ENCODE assay signal across 8 cellular contexts in the genomic region with DNA sequence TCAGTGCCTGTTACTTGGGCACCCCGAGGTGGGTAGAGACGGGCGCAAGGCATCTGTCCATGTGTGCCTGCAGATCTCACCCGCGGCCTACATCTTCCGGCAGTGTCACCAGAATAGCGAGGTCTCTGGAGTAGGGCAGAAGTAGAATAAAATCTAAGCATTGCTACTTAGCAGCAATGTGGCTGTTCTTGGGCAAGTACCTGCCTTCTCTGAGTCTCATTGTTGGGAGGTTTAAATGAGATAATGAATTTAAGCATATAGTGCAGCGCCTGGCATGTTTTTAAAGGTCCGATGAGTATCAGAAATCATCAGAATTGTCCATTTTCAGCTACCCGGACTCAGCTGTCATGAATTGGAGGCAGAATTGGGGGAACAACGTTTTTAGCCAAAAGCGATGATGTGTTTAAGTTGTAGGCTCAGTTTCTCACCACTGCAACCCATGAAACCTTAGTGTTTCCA. TPM values are rescaled to one million over a fixed set of nuclear protein-coding genes. Genes with fewer than 3 reads are reported as not detected.
DNase-seq lines count a peak whose midpoint lies in the region; ATAC-seq lines count a peak whose summit lies in the region.

No MANE protein-coding gene starts in this region.

- H3K36me3 Mint-ChIP-seq in activated naive CD8-positive, alpha-beta T cell treated with anti-CD3 and anti-CD28 coated beads for 36 hours, result peaks cover 5% of the 10 kb centered on the region

- no peaks in the 10 kb centered on the region for H3K9me3 Mint-ChIP-seq in activated naive CD8-positive, alpha-beta T cell treated with anti-CD3 and anti-CD28 coated beads for 36 hours

- H3K27ac ChIP-seq in ACC112 (ENCODE audit: low read depth, low read length) (peak overlapping the region; percentile 57; the same call in 1 of the 2 replicates), GM23248 (peak overlapping the region; percentile 72), layer of hippocampus (ENCODE audit: low read depth, low read length) (peak overlapping the region; percentile 75), temporal lobe (ENCODE audit: low read depth, low read length) (peak overlapping the region; percentile 70)

- H3K79me2 ChIP-seq in ACC112 (ENCODE audit: control insufficient read depth, insufficient read depth, low read length, unreplicated experiment) (peaks cover 12% of the 10 kb centered on the region), GM23248 (ENCODE audit: insufficient read depth) (peaks cover 45% of the 10 kb centered on the region)

- H3K4me2 ChIP-seq in GM23248 (ENCODE audit: unreplicated experiment), result peak overlapping the region; percentile 95

- H3K27ac Mint-ChIP-seq in activated naive CD8-positive, alpha-beta T cell treated with anti-CD3 and anti-CD28 coated beads for 36 hours, result peak overlapping the region; percentile 94

- H3K27me3 ChIP-seq in ACC112 (ENCODE audit: insufficient read depth, low read length) (no peaks in the 10 kb centered on the region), GM23248 (replicated peaks; ENCODE audit: insufficient read depth) (no peaks in the 10 kb centered on the region), layer of hippocampus (ENCODE audit: control insufficient read depth, insufficient read depth, low read length) (no peaks in the 10 kb centered on the region)

- WGBS in GM23248 (ENCODE audit: low coverage in 1 of 2, low lambda C conversion rate in 2 of 2, missing lambda C conversion rate in 2 of 2), 2 experiments, result 9 to 10% methylated on average over 12 of the region's 12 CpGs

- no peaks in the 10 kb centered on the region; the same call in 1 of the 2 replicates for H3F3A ChIP-seq in GM23248 (ENCODE audit: insufficient read depth)

- H3K9ac ChIP-seq in GM23248, result peak overlapping the region; percentile 86

- H3K9me3 ChIP-seq in GM23248 (ENCODE audit: low read depth), result no peaks in the 10 kb centered on the region

- no peaks in the 10 kb centered on the region for H3K9me2 ChIP-seq in GM23248 (ENCODE audit: insufficient read depth)

- no peaks in the 10 kb centered on the region for H3K27me3 Mint-ChIP-seq in activated naive CD8-positive, alpha-beta T cell treated with anti-CD3 and anti-CD28 coated beads for 36 hours

- no peak for ATAC-seq in HG03108 (IDR thresholded peaks at IDR 0.05; ENCODE audit: unreplicated experiment)
- ATAC-seq in GM21717 (IDR thresholded peaks at IDR 0.05; ENCODE audit: unreplicated experiment), result no peak

- DNase-seq in GM23248 (no peak), NCI-H82 (lab: John Stamatoyannopoulos, UW) (no peak)
- DNase-seq in activated naive CD8-positive, alpha-beta T cell treated with anti-CD3 and anti-CD28 coated beads for 36 hours, result no peak

- in situ Hi-C loops in GM23248 (cut with MboI), result no loop called here

- H3K4me3 ChIP-seq in ACC112 (ENCODE audit: low read depth, low read length) (peak overlapping the region; percentile 84), GM23248 (peak overlapping the region; percentile 93)

- peaks cover 5% of the 10 kb centered on the region for H3K4me1 ChIP-seq in ACC112 (ENCODE audit: control insufficient read depth, insufficient read depth, low read length, unreplicated experiment)
- peaks cover 6% of the 10 kb centered on the region; the same call in 1 of the 2 replicates for H3K4me1 ChIP-seq in GM23248 (ENCODE audit: insufficient read depth)

- H2AFZ ChIP-seq in ACC112 (ENCODE audit: low read length, unreplicated experiment), result peak overlapping the region; percentile 83
- H2AFZ ChIP-seq in GM23248, result peak overlapping the region; percentile 98

- no peaks in the 10 kb centered on the region for H4K20me1 ChIP-seq in GM23248 (ENCODE audit: insufficient read depth)

- H3K4me3 Mint-ChIP-seq in activated naive CD8-positive, alpha-beta T cell treated with anti-CD3 and anti-CD28 coated beads for 36 hours, result peak overlapping the region; percentile 94

- H3K36me3 ChIP-seq in ACC112 (ENCODE audit: insufficient read depth, low read length) (no peaks in the 10 kb centered on the region), GM23248 (ENCODE audit: low read depth) (no peaks in the 10 kb centered on the region)

- peaks cover 11% of the 10 kb centered on the region for H3K4me1 Mint-ChIP-seq in activated naive CD8-positive, alpha-beta T cell treated with anti-CD3 and anti-CD28 coated beads for 36 hours

RNA-seq across cellular contexts. Expression of a gene that starts 0.8 kb away (rescaled TPM):
- 18.2 and 21.3 TPM in 2 replicates for total RNA-seq in GM23248 (2014; rRNA removed; shearing (Covaris generic))
- 20.0 and 21.0 TPM in 2 replicates for polyA plus RNA-seq in GM23248 (2016; fragmentation: Nextera tagmentation; extraction: Ambion mirVana)
- 10 to 100 TPM; 22.9 to 24.3 TPM for total RNA-seq in activated naive CD8-positive, alpha-beta T cell treated with anti-CD3 and anti-CD28 coated beads for 36 hours
- total RNA-seq in temporal lobe, result 15.2 TPM

RNA-seq across cellular contexts. Expression of a gene that starts 27.2 kb away (rescaled TPM):
- 0.51 and 0.76 TPM in 2 replicates for total RNA-seq in GM23248 (2014; rRNA removed; shearing (Covaris generic))
- polyA plus RNA-seq in GM23248 (2016; fragmentation: Nextera tagmentation; extraction: Ambion mirVana), result 0.66 and 1.4 TPM in 2 replicates
- total RNA-seq in activated naive CD8-positive, alpha-beta T cell treated with anti-CD3 and anti-CD28 coated beads for 36 hours, result under 1 TPM; 0.78 to 0.93 TPM
- total RNA-seq in temporal lobe, result 4.4 TPM

RNA-seq across cellular contexts. Expression of a gene that starts 49.2 kb away (rescaled TPM):
- 17.7 and 32.9 TPM in 2 replicates for total RNA-seq in GM23248 (2014; rRNA removed; shearing (Covaris generic))
- 12.7 and 16.0 TPM in 2 replicates for polyA plus RNA-seq in GM23248 (2016; fragmentation: Nextera tagmentation; extraction: Ambion mirVana)
- 10 to 100 TPM; 36.5 to 37.2 TPM for total RNA-seq in activated naive CD8-positive, alpha-beta T cell treated with anti-CD3 and anti-CD28 coated beads for 36 hours
- total RNA-seq in temporal lobe, result 4.4 TPM

RNA-seq across cellular contexts. Expression of a gene that starts 58.7 kb away (rescaled TPM):
- 10.7 TPM in 2 replicates for total RNA-seq in GM23248 (2014; rRNA removed; shearing (Covaris generic))
- 4.1 and 4.6 TPM in 2 replicates for polyA plus RNA-seq in GM23248 (2016; fragmentation: Nextera tagmentation; extraction: Ambion mirVana)
- total RNA-seq in activated naive CD8-positive, alpha-beta T cell treated with anti-CD3 and anti-CD28 coated beads for 36 hours, result 10 to 100 TPM in 1 of 2 experiments, 1 to 10 TPM in 1; 10.0 to 10.1 TPM
- 15.0 TPM for total RNA-seq in temporal lobe
